ENCODE assay signal across 1 cellular context in the genomic region with DNA sequence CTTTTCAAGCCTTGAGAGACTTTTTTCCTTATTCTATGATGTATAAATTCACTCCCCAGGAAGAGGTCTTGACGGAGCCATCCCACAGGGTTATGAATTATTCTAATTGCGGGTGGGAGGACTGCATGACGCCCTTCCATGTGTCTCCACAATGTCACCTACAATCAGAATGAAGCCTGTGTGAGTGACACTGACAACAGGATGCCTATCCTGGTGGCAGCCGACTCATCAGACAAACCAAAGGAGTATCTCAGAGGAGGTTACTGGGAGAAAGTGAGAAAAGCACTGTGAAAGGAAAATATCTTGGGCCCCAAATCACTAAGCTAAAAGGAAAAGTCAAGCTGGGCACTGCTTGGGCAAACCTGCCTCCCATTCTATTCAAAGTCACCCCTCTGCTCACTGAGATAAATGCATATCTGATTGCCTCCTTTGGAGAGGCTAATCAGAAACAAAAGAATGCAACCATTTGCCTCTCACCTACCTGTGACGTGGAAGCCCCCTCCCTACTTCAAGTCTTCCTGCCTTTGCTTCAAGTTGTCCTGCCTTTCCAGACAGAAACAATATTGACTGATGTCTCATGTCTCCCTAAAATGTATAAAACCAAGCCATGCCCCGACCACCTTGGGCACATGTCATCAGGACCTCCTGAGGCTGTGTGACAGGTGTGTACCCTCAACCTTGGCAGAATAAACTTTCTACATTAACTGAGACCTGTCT.
TF ChIP-seq lines count a peak whose summit lies in the region.

No MANE protein-coding gene starts in this region.

TF ChIP-seq in IMR-90, 13 proteins besides CTCF, POLR2A, EP300 and RAD21:
- TF ChIP-seq CHD1 (IDR thresholded peaks at IDR 0.05; ENCODE audit: low read depth, low read length) (no peak), FOS (IDR thresholded peaks at IDR 0.05; ENCODE audit: low read depth, low read length) (no peak), NFE2L2 (IDR thresholded peaks at IDR 0.05; ENCODE audit: low read depth, low read length) (no peak), BHLHE40 (IDR thresholded peaks at IDR 0.05; ENCODE audit: low read depth, low read length) (no peak), MAFK (IDR thresholded peaks at IDR 0.05; ENCODE audit: low read depth, low read length) (no peak), MAZ (IDR thresholded peaks at IDR 0.05; ENCODE audit: borderline replicate concordance, low read depth, low read length) (no peak), SMC3 (IDR thresholded peaks at IDR 0.05; ENCODE audit: low read depth, low read length) (no peak), RFX5 (IDR thresholded peaks at IDR 0.05; ENCODE audit: low read depth, low read length) (no peak), CEBPB (IDR thresholded peaks at IDR 0.05; ENCODE audit: low read depth, low read length) (no peak), MXI1 (IDR thresholded peaks at IDR 0.05; ENCODE audit: borderline replicate concordance, low read depth, low read length) (no peak), RCOR1 (IDR thresholded peaks at IDR 0.05; ENCODE audit: insufficient replicate concordance, low read length) (no peak)
- TF ChIP-seq, protein P1, sequence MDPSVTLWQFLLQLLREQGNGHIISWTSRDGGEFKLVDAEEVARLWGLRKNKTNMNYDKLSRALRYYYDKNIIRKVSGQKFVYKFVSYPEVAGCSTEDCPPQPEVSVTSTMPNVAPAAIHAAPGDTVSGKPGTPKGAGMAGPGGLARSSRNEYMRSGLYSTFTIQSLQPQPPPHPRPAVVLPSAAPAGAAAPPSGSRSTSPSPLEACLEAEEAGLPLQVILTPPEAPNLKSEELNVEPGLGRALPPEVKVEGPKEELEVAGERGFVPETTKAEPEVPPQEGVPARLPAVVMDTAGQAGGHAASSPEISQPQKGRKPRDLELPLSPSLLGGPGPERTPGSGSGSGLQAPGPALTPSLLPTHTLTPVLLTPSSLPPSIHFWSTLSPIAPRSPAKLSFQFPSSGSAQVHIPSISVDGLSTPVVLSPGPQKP (IDR thresholded peaks at IDR 0.05; ENCODE audit: borderline replicate concordance, low read depth, low read length) = no peak
- TF ChIP-seq, protein P2, sequence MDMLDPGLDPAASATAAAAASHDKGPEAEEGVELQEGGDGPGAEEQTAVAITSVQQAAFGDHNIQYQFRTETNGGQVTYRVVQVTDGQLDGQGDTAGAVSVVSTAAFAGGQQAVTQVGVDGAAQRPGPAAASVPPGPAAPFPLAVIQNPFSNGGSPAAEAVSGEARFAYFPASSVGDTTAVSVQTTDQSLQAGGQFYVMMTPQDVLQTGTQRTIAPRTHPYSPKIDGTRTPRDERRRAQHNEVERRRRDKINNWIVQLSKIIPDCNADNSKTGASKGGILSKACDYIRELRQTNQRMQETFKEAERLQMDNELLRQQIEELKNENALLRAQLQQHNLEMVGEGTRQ (IDR thresholded peaks at IDR 0.05; ENCODE audit: low read depth, low read length) = no peak
TF ChIP-seq in IMR-90: peak in this region for 0.
